10 cellular contexts compared by ENCODE assay signal in genomic region chr2:8023241-8023640, GRCh38.
DNase-seq lines count a peak whose midpoint lies in the region; ATAC-seq and TF ChIP-seq lines count a peak whose summit lies in the region.
"Had no signal": no experiment of that assay in that cellular context is flagged by ENCODE, and none has a peak within 500 bp of the region (broad histone marks: within the 10 kb centered on the region; RNA-seq: fewer than 3 reads in every experiment).

No MANE protein-coding gene starts in this region.

- H3K9me3 Mint-ChIP-seq in activated CD8-positive, alpha-beta memory T cell treated with anti-CD3 and anti-CD28 coated beads, Interleukin-2, amount 10 ng/mL, durations not matched to agents 7 days and 5 days (ENCODE audit: low read depth) = peaks cover 3% of the 10 kb centered on the region
- H3K9me3 Mint-ChIP-seq in stimulated activated memory B cell treated with anti-CD40 and anti-IgM and Interleukin-4, amounts not matched to agents 10 μg/mL and 1 μg/mL and 100 μg/mL, for 72 hours = peaks cover 10% of the 10 kb centered on the region

- no peak for ATAC-seq in activated CD8-positive, alpha-beta memory T cell treated with anti-CD3 and anti-CD28 coated beads, Interleukin-2, amount 10 ng/mL, durations not matched to agents 7 days and 5 days
- ATAC-seq in HG02763 (IDR thresholded peaks at IDR 0.05; ENCODE audit: unreplicated experiment) (peak; percentile 76), HG02798 (IDR thresholded peaks at IDR 0.05; ENCODE audit: poor library complexity, unreplicated experiment) (no peak)
- peak; percentile 51 for ATAC-seq in stimulated activated memory B cell treated with anti-CD40 and anti-IgM and Interleukin-4, amounts not matched to agents 10 μg/mL and 1 μg/mL and 100 μg/mL, for 72 hours
- ATAC-seq: SK-N-SH treated with all-trans-retinoic acid at 6 μM for 48 hours had no signal

- no peak for TF ChIP-seq CTCF in NB4 (IDR thresholded peaks at IDR 0.05; ENCODE audit: low read depth, low read length)

- H3K4me3 Mint-ChIP-seq in activated CD8-positive, alpha-beta memory T cell treated with anti-CD3 and anti-CD28 coated beads, Interleukin-2, amount 10 ng/mL, durations not matched to agents 7 days and 5 days = no peak overlapping the region
- H3K4me3 Mint-ChIP-seq in stimulated activated memory B cell treated with anti-CD40 and anti-IgM and Interleukin-4, amounts not matched to agents 10 μg/mL and 1 μg/mL and 100 μg/mL, for 72 hours = no peak overlapping the region

- CTCF ChIA-PET in activated CD8-positive, alpha-beta memory T cell treated with anti-CD3 and anti-CD28 coated beads, Interleukin-2, amount 10 ng/mL, durations not matched to agents 7 days and 5 days (lab: Charles Lee) = interaction anchor here (1.0 kb wide), 1 partner anchor 9 kb away, joined by 3 read pairs; no protein-coding TSS in a partner anchor

- DNase-seq in activated CD8-positive, alpha-beta memory T cell treated with anti-CD3 and anti-CD28 coated beads, Interleukin-2, amount 10 ng/mL, durations not matched to agents 7 days and 5 days = no peak
- no peak for DNase-seq in activated CD8-positive, alpha-beta memory T cell treated with anti-CD3 and anti-CD28 coated beads, Interleukin-2, amount 50 U/mL, for 48 hours
- DNase-seq in NB4 (ENCODE audit: low read depth) (peak; percentile 80), kidney tubule cell (ENCODE audit: low spot score) (no peak), retina (no peak)
- DNase-seq: 8988T had no signal

- peaks cover 10% of the 10 kb centered on the region for H3K36me3 Mint-ChIP-seq in activated CD8-positive, alpha-beta memory T cell treated with anti-CD3 and anti-CD28 coated beads, Interleukin-2, amount 10 ng/mL, durations not matched to agents 7 days and 5 days
- no peaks in the 10 kb centered on the region for H3K36me3 Mint-ChIP-seq in stimulated activated memory B cell treated with anti-CD40 and anti-IgM and Interleukin-4, amounts not matched to agents 10 μg/mL and 1 μg/mL and 100 μg/mL, for 72 hours

- H3K4me3 ChIP-seq in NB4 (ENCODE audit: low read depth, low read length) = no peak overlapping the region

- TF ChIP-seq POLR2A in NB4 (IDR thresholded peaks at IDR 0.05; ENCODE audit: extremely low read depth, insufficient read length) = no peak

- H3K27me3 Mint-ChIP-seq in activated CD8-positive, alpha-beta memory T cell treated with anti-CD3 and anti-CD28 coated beads, Interleukin-2, amount 10 ng/mL, durations not matched to agents 7 days and 5 days = no peaks in the 10 kb centered on the region
- peaks cover 15% of the 10 kb centered on the region for H3K27me3 Mint-ChIP-seq in stimulated activated memory B cell treated with anti-CD40 and anti-IgM and Interleukin-4, amounts not matched to agents 10 μg/mL and 1 μg/mL and 100 μg/mL, for 72 hours

- peak overlapping the region; percentile 39 for H3K27ac Mint-ChIP-seq in activated CD8-positive, alpha-beta memory T cell treated with anti-CD3 and anti-CD28 coated beads, Interleukin-2, amount 10 ng/mL, durations not matched to agents 7 days and 5 days
- no peak overlapping the region for H3K27ac Mint-ChIP-seq in stimulated activated memory B cell treated with anti-CD40 and anti-IgM and Interleukin-4, amounts not matched to agents 10 μg/mL and 1 μg/mL and 100 μg/mL, for 72 hours

- peaks cover 10% of the 10 kb centered on the region for H3K4me1 Mint-ChIP-seq in activated CD8-positive, alpha-beta memory T cell treated with anti-CD3 and anti-CD28 coated beads, Interleukin-2, amount 10 ng/mL, durations not matched to agents 7 days and 5 days
- no peaks in the 10 kb centered on the region for H3K4me1 Mint-ChIP-seq in stimulated activated memory B cell treated with anti-CD40 and anti-IgM and Interleukin-4, amounts not matched to agents 10 μg/mL and 1 μg/mL and 100 μg/mL, for 72 hours

Comparison
In these comparisons a context has a peak if more than half of its experiments do, and no peak if none do; other contexts are left out.
1. ATAC-seq: peak in HG02763 (single experiment) and stimulated activated memory B cell treated with anti-CD40 and anti-IgM and Interleukin-4, amounts not matched to agents 10 μg/mL and 1 μg/mL and 100 μg/mL, for 72 hours (single experiment); none in activated CD8-positive, alpha-beta memory T cell treated with anti-CD3 and anti-CD28 coated beads, Interleukin-2, amount 10 ng/mL, durations not matched to agents 7 days and 5 days (single experiment) and HG02798 (single experiment).